Comparison of ENCODE assay signal across 1 cellular context in the genomic region with DNA sequence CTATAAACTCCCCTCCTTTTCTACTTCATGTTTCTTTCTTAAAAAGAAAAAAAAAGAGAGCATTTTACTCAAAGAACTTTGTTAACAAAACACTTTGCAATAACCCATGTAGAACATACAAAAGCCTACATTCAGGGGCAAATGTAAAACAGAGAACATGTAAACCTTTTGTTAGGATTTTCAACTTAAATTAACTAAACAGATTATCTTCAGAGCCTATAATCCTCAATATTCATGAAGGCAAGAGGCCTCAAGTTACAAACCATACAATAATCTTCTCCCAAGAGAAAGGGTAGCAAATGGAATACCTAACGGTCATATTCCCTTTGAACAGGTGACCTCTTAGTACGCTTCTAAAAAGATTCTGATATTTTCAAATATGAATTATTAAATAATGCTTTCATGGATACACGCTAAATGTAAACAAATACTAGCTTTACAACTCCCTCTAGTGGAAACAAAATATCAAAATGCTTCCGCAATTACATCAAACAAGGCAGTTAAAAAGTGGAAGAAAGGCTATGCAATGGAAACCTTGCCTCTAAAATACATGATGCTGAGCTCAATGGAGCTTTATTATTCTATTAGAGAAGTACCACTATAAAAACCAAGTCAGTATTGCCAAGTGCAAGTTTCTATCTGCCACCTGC.
TF ChIP-seq lines count a peak whose summit lies in the region.

No MANE protein-coding gene starts in this region.

TF ChIP-seq in SK-N-SH treated with all-trans-retinoic acid at 6 μM for 48 hours, 23 proteins besides CTCF, POLR2A, EP300 and RAD21 (continued from another document):
- TF ChIP-seq TSHZ2 (CRISPR knock-in tag; IDR thresholded peaks at IDR 0.05) (no peak), ESRRG (CRISPR knock-in tag; IDR thresholded peaks at IDR 0.05) (no peak), ZNF565 (CRISPR knock-in tag; conservative IDR thresholded peaks at IDR 0.05; ENCODE audit: low read depth) (no peak), PPARA (CRISPR knock-in tag; IDR thresholded peaks at IDR 0.05; ENCODE audit: borderline replicate concordance) (no peak), ZC3H10 (CRISPR knock-in tag; IDR thresholded peaks at IDR 0.05) (no peak), ZFP3 (CRISPR knock-in tag; IDR thresholded peaks at IDR 0.05) (no peak), PATZ1 (CRISPR knock-in tag; IDR thresholded peaks at IDR 0.05; ENCODE audit: borderline replicate concordance) (no peak), CSDC2 (CRISPR knock-in tag; IDR thresholded peaks at IDR 0.05) (no peak), ZNF70 (CRISPR knock-in tag; IDR thresholded peaks at IDR 0.05) (no peak), GLIS3 (CRISPR knock-in tag; IDR thresholded peaks at IDR 0.05) (no peak)
- TF ChIP-seq, protein P1, sequence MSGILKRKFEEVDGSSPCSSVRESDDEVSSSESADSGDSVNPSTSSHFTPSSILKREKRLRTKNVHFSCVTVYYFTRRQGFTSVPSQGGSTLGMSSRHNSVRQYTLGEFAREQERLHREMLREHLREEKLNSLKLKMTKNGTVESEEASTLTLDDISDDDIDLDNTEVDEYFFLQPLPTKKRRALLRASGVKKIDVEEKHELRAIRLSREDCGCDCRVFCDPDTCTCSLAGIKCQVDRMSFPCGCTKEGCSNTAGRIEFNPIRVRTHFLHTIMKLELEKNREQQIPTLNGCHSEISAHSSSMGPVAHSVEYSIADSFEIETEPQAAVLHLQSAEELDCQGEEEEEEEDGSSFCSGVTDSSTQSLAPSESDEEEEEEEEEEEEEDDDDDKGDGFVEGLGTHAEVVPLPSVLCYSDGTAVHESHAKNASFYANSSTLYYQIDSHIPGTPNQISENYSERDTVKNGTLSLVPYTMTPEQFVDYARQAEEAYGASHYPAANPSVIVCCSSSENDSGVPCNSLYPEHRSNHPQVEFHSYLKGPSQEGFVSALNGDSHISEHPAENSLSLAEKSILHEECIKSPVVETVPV (CRISPR knock-in tag; IDR thresholded peaks at IDR 0.05), result no peak
